9 cellular contexts compared by ENCODE assay signal in genomic region chr1:156128749-156129682, GRCh38. TPM values are rescaled to one million over a fixed set of nuclear protein-coding genes. Genes with fewer than 3 reads are reported as not detected.
A peak's percentile ranks its signal among the peaks of the same experiment; 100 is the strongest.
DNase-seq lines count a peak whose midpoint lies in the region; ATAC-seq and TF ChIP-seq lines count a peak whose summit lies in the region.
"Had no signal": no experiment of that assay in that cellular context is flagged by ENCODE, and none has a peak within 500 bp of the region (broad histone marks: within the 10 kb centered on the region; RNA-seq: fewer than 3 reads in every experiment).

No MANE protein-coding gene starts in this region.

- no peak for TF ChIP-seq CTCF in H9 (conservative IDR thresholded peaks at IDR 0.05)
- TF ChIP-seq CTCF in WTC11 (IDR thresholded peaks at IDR 0.05): no peak
- TF ChIP-seq CTCF in cardiac muscle cell (IDR thresholded peaks at IDR 0.05; ENCODE audit: low read depth, low read length): no peak

- H3K27ac Mint-ChIP-seq in H9 (peak overlapping the region; percentile 93 to 100 (median 93); a peak in 6 of 7 replicates), WTC11 (peak overlapping the region; percentile 96)

- H3K27me3 ChIP-seq in H9 (ENCODE audit: insufficient read depth, low read length): no peaks in the 10 kb centered on the region
- H3K27me3 ChIP-seq in cardiac muscle cell: no peaks in the 10 kb centered on the region

- H4K91ac ChIP-seq in H9 (ENCODE audit: insufficient read length, low read depth, low read length): no peak overlapping the region

- no CpG with 5 or more reads among the region's 8 CpGs for WGBS in H9 (ENCODE audit: extremely low coverage, insufficient read length, low lambda C conversion rate)

- CTCF ChIA-PET in WTC11 (lab: Charles Lee): interaction anchor here (0.6 to 28.0 kb wide), 31 partner anchors 8 to 277 kb away, joined by 3 to 1176 read pairs (median 6); partner anchors contain the start of genes LMNA, MEX3A, PMF1 and SMG5

- H2BK120ac ChIP-seq in H9 (ENCODE audit: low read depth, low read length, poor library complexity, severe bottlenecking): no peak overlapping the region

- H3K4me1 Mint-ChIP-seq in H9 (peaks cover 35 to 36% of the 10 kb centered on the region in 2 experiments), WTC11 (peaks cover 37% of the 10 kb centered on the region)

- ATAC-seq in WTC11 (no peak), HG03025 (IDR thresholded peaks at IDR 0.05; ENCODE audit: low FRiP score, unreplicated experiment) (no peak), GM19328 (IDR thresholded peaks at IDR 0.05; ENCODE audit: unreplicated experiment) (no peak)

- H3K27ac ChIP-seq in H9 (ENCODE audit: insufficient read length, low read depth, low read length) (no peak overlapping the region), cardiac muscle cell (peak overlapping the region; percentile 98)

- no peak overlapping the region for H2AFZ ChIP-seq in H9 (ENCODE audit: low read length)

- POLR2A ChIA-PET in WTC11 (lab: Charles Lee): interaction anchor here (0.5 to 2.7 kb wide), 13 partner anchors 14 to 1914 kb away, joined by 3 to 24 read pairs (median 4); partner anchors contain the start of genes MEX3A, PMF1 and RAB25

- H3K23ac ChIP-seq in H9 (ENCODE audit: insufficient read length, low read depth, low read length): no peak overlapping the region

- no peaks in the 10 kb centered on the region for H3K23me2 ChIP-seq in H9 (ENCODE audit: insufficient read length, low read depth, low read length, poor library complexity, severe bottlenecking)

- H3K27me3 Mint-ChIP-seq in H9 (ENCODE audit: low read depth): no peaks in the 10 kb centered on the region
- H3K27me3 Mint-ChIP-seq in WTC11 (ENCODE audit: low read depth): no peaks in the 10 kb centered on the region; the same call in 1 of the 2 replicates

- no peaks in the 10 kb centered on the region for H3K79me1 ChIP-seq in H9 (ENCODE audit: insufficient read depth, low read depth, low read length, poor library complexity, severe bottlenecking)

- peak overlapping the region; percentile 58; the same call in 1 of the 2 replicates for H3K14ac ChIP-seq in H9 (ENCODE audit: insufficient read depth, low read length)

- H4K5ac ChIP-seq in H9 (ENCODE audit: insufficient read length, low read depth, low read length): no peak overlapping the region

- H3K4me3 ChIP-seq in cardiac muscle cell (no peak overlapping the region), skeletal muscle cell (ENCODE audit: low read depth, low read length) (peak overlapping the region; percentile 29)
- H3K4me3 ChIP-seq: mucosa of descending colon had no signal

- H2BK5ac ChIP-seq in H9 (ENCODE audit: insufficient read length, low read length): no peak overlapping the region

- H4K8ac ChIP-seq in H9 (replicated peaks; ENCODE audit: insufficient read length, low read depth, low read length): no peak overlapping the region

- H3K4me1 ChIP-seq in H9 (ENCODE audit: insufficient read depth, low read length) (peaks cover 13% of the 10 kb centered on the region), cardiac muscle cell (ENCODE audit: low read depth) (peaks cover 54% of the 10 kb centered on the region)

- no peak overlapping the region for H3K18ac ChIP-seq in H9 (ENCODE audit: insufficient read length, low read depth, low read length)

- no peaks in the 10 kb centered on the region for H3K79me2 ChIP-seq in H9 (ENCODE audit: insufficient read depth, low read length)

- H3K9me3 Mint-ChIP-seq in H9: no peaks in the 10 kb centered on the region
- no peaks in the 10 kb centered on the region for H3K9me3 Mint-ChIP-seq in WTC11

- H3K4ac ChIP-seq in H9 (ENCODE audit: low read depth, low read length): no peak overlapping the region

- H3K9ac ChIP-seq in H9 (ENCODE audit: extremely low read depth, insufficient read length, low read length): no peak overlapping the region

- no peak overlapping the region for H3T11ph ChIP-seq in H9 (ENCODE audit: low read length)

- no peak overlapping the region for H3K56ac ChIP-seq in H9 (ENCODE audit: insufficient read length, low read depth, low read length)

- H3K9me3 ChIP-seq in H9 (ENCODE audit: control insufficient read depth, low read depth, low read length) (no peaks in the 10 kb centered on the region), cardiac muscle cell (ENCODE audit: low read depth) (no peaks in the 10 kb centered on the region)
- H3K9me3 ChIP-seq: mucosa of descending colon had no signal

- H3K4me3 Mint-ChIP-seq in H9: no peak overlapping the region; a peak in 1 of 5 replicates
- no peak overlapping the region for H3K4me3 Mint-ChIP-seq in WTC11

- no peak overlapping the region for H3K4me2 ChIP-seq in H9 (ENCODE audit: insufficient read depth, insufficient read length, low read length)

- no peaks in the 10 kb centered on the region for H4K20me1 ChIP-seq in H9 (ENCODE audit: control insufficient read depth, insufficient read depth, insufficient read length)

- H2BK20ac ChIP-seq in H9 (ENCODE audit: low read depth, low read length, poor library complexity, severe bottlenecking): no peak overlapping the region

- H2BK15ac ChIP-seq in H9 (ENCODE audit: low read depth, low read length): no peak overlapping the region

- no peak overlapping the region for H2AK5ac ChIP-seq in H9 (ENCODE audit: insufficient read length, low read length)

- H3K36me3 Mint-ChIP-seq in H9 (ENCODE audit: insufficient read depth in 1 of 3, low read depth in 3 of 3): peaks cover 9 to 19% (median 14%) of the 10 kb centered on the region in 3 experiments
- H3K36me3 Mint-ChIP-seq in WTC11: 0 out of 2 replicates have a peak, but pooled peaks cover 2% of the 10 kb centered on the region

- no peak overlapping the region for H2BK12ac ChIP-seq in H9 (ENCODE audit: insufficient read length, low read depth, low read length)

- no peak for DNase-seq in H9
- DNase-seq in WTC11 (ENCODE audit: low spot score): no peak
- DNase-seq in cardiac muscle cell (ENCODE audit: low read depth in 1 of 2, low spot score in 1 of 2): peak; percentile 59 to 92
- DNase-seq in skeletal muscle cell (ENCODE audit: low read depth): no peak
- no peak for DNase-seq in inferior parietal cortex (ENCODE audit: extremely low spot score)
- DNase-seq in amniotic stem cell (lab: John Stamatoyannopoulos, UW): no peak

- peaks cover 26% of the 10 kb centered on the region for H3K36me3 ChIP-seq in cardiac muscle cell

TF ChIP-seq in WTC11, 78 proteins besides CTCF, POLR2A, EP300 and RAD21 (continues in another document):
- TF ChIP-seq SMAD4 (CRISPR knock-in tag; IDR thresholded peaks at IDR 0.05): no peak
- no peak for TF ChIP-seq ATF6 (CRISPR knock-in tag; IDR thresholded peaks at IDR 0.05)
- no peak for TF ChIP-seq ZNF671 (CRISPR knock-in tag; IDR thresholded peaks at IDR 0.05)
- TF ChIP-seq MAX (CRISPR knock-in tag; IDR thresholded peaks at IDR 0.05): no peak
- no peak for TF ChIP-seq ZMAT4 (CRISPR knock-in tag; IDR thresholded peaks at IDR 0.05)
- no peak for TF ChIP-seq ATF3 (CRISPR knock-in tag; conservative IDR thresholded peaks at IDR 0.05)
- no peak for TF ChIP-seq HMGXB4 (CRISPR knock-in tag; IDR thresholded peaks at IDR 0.05)
- TF ChIP-seq ZNF138 (CRISPR knock-in tag; conservative IDR thresholded peaks at IDR 0.05): no peak

RNA-seq across cellular contexts. Expression of gene LMNA, which starts 14.5 kb away (rescaled TPM):
- total RNA-seq in H9 (2021) (51.0 and 52.7 TPM in 2 replicates), WTC11 (2021) (40.7 to 68.8 TPM (median 46.2 TPM) in 3 replicates), cardiac muscle cell (128 and 139 TPM in 2 replicates)
- 99.4 and 149 TPM in 2 replicates for polyA plus RNA-seq in cardiac muscle cell

RNA-seq across cellular contexts. Expression of gene SEMA4A, which starts 24.4 kb away (rescaled TPM):
- 11.1 and 11.8 TPM in 2 replicates for total RNA-seq in H9 (2021)
- total RNA-seq in WTC11 (2021): 6.9 to 12.4 TPM (median 8.7 TPM) in 3 replicates
- 3.6 and 8.6 TPM in 2 replicates for total RNA-seq in cardiac muscle cell
- 0.65 and 2.9 TPM in 2 replicates for polyA plus RNA-seq in cardiac muscle cell

RNA-seq across cellular contexts. Expression of gene MEX3A, which starts 46.8 kb away (rescaled TPM):
- total RNA-seq in H9 (2021): 64.6 and 68.0 TPM in 2 replicates
- 66.3 to 79.1 TPM (median 70.6 TPM) in 3 replicates for total RNA-seq in WTC11 (2021)
- 48.8 and 58.6 TPM in 2 replicates for total RNA-seq in cardiac muscle cell
- 17.2 and 24.8 TPM in 2 replicates for polyA plus RNA-seq in cardiac muscle cell

Comparison
In these comparisons a context has a peak if more than half of its experiments do, and no peak if none do; other contexts are left out.
1. DNase-seq: peak in cardiac muscle cell (2 of 2); none in H9 (single experiment), WTC11 (single experiment), skeletal muscle cell (single experiment), inferior parietal cortex (single experiment) and amniotic stem cell (single experiment).